In the genomic region with DNA sequence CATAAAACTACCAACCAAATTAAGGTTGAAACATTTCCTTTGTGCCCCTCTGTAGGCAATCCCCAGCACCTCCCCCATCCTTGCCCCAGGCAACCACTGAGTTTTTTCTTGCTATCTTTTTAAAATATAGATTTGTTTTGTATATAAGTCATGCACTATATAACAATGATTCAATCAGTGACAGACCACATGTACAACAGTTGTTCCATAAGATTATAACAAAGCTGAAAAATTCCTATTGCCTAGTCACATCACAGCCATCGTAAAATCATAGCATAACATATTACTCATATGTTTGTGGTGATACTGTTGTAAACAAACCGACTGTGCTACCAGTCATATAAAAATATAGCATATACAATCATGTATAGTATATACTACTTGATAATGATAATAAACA, we compare ENCODE assay signal across 16 cellular contexts.
"Had no signal": no experiment of that assay in that cellular context is flagged by ENCODE, and none has a peak within 500 bp of the region (broad histone marks: within the 10 kb centered on the region; RNA-seq: fewer than 3 reads in every experiment).

No MANE protein-coding gene starts in this region.

- ATAC-seq: mucosa of descending colon had no signal

- H3K4me1 ChIP-seq: esophagus squamous epithelium, neural progenitor cell, thyroid gland had no signal

- H3K9me3 ChIP-seq: esophagus squamous epithelium, mucosa of descending colon, thyroid gland had no signal

- H3K27ac ChIP-seq: esophagus squamous epithelium, neural progenitor cell, thyroid gland, VCaP had no signal

- H3K27me3 ChIP-seq: esophagus squamous epithelium, neural progenitor cell, thyroid gland had no signal

- H3K36me3 ChIP-seq: esophagus squamous epithelium, neural progenitor cell, thyroid gland had no signal

- H3K4me3 ChIP-seq: esophagus squamous epithelium, mucosa of descending colon, neural progenitor cell, thyroid gland had no signal

- DNase-seq: activated CD4-positive, CD25-positive, alpha-beta regulatory T cell treated with anti-CD3 and anti-CD28 coated beads, Interleukin-2, amount 50 U/mL, for 72 hours; activated CD8-positive, alpha-beta memory T cell treated with anti-CD3 and anti-CD28 coated beads for 24 hours; activated CD8-positive, alpha-beta memory T cell treated with anti-CD3 and anti-CD28 coated beads, Interleukin-2, amount 50 U/mL, for 48 hours; activated effector memory CD4-positive, alpha-beta T cell treated with Interleukin-2 at 50 U/mL for 16 hours; activated naive CD4-positive, alpha-beta T cell treated with anti-CD3 and anti-CD28 coated beads, Interleukin-2, amount 10 ng/mL, durations not matched to agents 7 days and 5 days; activated T-cell treated with anti-CD3 and anti-CD28 coated beads, Interleukin-2, amount 50 U/mL, for 48 hours; effector CD8-positive, alpha-beta T cell; esophagus squamous epithelium; hypothalamus; mucosa of descending colon; naive B cell; stimulated activated CD4-positive, alpha-beta T cell treated with anti-CD3 and anti-CD28 coated beads, Interleukin-2, amount 100 ng/mL, for 24 hours; stimulated activated naive CD4-positive, alpha-beta T cell treated with Interleukin-2 at 50 U/mL for 16 hours; thyroid gland had no signal
